In genomic region chr6:50721978-50722377, GRCh38 we compare ENCODE assay signal across 1 cellular context.
A peak's percentile ranks its signal among the peaks of the same experiment; 100 is the strongest.
TF ChIP-seq lines count a peak whose summit lies in the region.

No MANE protein-coding gene starts in this region.

TF ChIP-seq in GM23338, 12 proteins besides CTCF, POLR2A, EP300 and RAD21:
- TF ChIP-seq, protein P1, sequence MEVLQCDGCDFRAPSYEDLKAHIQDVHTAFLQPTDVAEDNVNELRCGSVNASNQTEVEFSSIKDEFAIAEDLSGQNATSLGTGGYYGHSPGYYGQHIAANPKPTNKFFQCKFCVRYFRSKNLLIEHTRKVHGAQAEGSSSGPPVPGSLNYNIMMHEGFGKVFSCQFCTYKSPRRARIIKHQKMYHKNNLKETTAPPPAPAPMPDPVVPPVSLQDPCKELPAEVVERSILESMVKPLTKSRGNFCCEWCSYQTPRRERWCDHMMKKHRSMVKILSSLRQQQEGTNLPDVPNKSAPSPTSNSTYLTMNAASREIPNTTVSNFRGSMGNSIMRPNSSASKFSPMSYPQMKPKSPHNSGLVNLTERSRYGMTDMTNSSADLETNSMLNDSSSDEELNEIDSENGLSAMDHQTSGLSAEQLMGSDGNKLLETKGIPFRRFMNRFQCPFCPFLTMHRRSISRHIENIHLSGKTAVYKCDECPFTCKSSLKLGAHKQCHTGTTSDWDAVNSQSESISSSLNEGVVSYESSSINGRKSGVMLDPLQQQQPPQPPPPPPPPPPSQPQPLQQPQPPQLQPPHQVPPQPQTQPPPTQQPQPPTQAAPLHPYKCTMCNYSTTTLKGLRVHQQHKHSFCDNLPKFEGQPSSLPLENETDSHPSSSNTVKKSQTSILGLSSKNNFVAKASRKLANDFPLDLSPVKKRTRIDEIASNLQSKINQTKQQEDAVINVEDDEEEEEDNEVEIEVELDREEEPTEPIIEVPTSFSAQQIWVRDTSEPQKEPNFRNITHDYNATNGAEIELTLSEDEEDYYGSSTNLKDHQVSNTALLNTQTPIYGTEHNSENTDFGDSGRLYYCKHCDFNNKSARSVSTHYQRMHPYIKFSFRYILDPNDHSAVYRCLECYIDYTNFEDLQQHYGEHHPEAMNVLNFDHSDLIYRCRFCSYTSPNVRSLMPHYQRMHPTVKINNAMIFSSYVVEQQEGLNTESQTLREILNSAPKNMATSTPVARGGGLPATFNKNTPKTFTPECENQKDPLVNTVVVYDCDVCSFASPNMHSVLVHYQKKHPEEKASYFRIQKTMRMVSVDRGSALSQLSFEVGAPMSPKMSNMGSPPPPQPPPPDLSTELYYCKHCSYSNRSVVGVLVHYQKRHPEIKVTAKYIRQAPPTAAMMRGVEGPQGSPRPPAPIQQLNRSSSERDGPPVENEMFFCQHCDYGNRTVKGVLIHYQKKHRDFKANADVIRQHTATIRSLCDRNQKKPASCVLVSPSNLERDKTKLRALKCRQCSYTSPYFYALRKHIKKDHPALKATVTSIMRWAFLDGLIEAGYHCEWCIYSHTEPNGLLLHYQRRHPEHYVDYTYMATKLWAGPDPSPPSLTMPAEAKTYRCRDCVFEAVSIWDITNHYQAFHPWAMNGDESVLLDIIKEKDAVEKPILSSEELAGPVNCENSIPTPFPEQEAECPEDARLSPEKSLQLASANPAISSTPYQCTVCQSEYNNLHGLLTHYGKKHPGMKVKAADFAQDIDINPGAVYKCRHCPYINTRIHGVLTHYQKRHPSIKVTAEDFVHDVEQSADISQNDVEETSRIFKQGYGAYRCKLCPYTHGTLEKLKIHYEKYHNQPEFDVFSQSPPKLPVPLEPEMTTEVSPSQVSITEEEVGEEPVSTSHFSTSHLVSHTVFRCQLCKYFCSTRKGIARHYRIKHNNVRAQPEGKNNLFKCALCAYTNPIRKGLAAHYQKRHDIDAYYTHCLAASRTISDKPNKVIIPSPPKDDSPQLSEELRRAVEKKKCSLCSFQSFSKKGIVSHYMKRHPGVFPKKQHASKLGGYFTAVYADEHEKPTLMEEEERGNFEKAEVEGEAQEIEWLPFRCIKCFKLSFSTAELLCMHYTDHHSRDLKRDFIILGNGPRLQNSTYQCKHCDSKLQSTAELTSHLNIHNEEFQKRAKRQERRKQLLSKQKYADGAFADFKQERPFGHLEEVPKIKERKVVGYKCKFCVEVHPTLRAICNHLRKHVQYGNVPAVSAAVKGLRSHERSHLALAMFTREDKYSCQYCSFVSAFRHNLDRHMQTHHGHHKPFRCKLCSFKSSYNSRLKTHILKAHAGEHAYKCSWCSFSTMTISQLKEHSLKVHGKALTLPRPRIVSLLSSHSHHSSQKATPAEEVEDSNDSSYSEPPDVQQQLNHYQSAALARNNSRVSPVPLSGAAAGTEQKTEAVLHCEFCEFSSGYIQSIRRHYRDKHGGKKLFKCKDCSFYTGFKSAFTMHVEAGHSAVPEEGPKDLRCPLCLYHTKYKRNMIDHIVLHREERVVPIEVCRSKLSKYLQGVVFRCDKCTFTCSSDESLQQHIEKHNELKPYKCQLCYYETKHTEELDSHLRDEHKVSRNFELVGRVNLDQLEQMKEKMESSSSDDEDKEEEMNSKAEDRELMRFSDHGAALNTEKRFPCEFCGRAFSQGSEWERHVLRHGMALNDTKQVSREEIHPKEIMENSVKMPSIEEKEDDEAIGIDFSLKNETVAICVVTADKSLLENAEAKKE (CRISPR knock-in tag; IDR thresholded peaks at IDR 0.05): no peak
- TF ChIP-seq CREB1 (CRISPR knock-in tag; IDR thresholded peaks at IDR 0.05; ENCODE audit: low read depth) (no peak), ZNF114 (CRISPR knock-in tag; IDR thresholded peaks at IDR 0.05) (no peak), EZH2 (IDR thresholded peaks at IDR 0.05; ENCODE audit: low read depth, unreplicated experiment) (peak; percentile 82), NANOG (IDR thresholded peaks at IDR 0.05; ENCODE audit: borderline replicate concordance) (no peak), EZH2phosphoT487 (IDR thresholded peaks at IDR 0.05; ENCODE audit: unreplicated experiment) (no peak)
- TF ChIP-seq, protein P2, sequence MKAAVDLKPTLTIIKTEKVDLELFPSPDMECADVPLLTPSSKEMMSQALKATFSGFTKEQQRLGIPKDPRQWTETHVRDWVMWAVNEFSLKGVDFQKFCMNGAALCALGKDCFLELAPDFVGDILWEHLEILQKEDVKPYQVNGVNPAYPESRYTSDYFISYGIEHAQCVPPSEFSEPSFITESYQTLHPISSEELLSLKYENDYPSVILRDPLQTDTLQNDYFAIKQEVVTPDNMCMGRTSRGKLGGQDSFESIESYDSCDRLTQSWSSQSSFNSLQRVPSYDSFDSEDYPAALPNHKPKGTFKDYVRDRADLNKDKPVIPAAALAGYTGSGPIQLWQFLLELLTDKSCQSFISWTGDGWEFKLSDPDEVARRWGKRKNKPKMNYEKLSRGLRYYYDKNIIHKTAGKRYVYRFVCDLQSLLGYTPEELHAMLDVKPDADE (IDR thresholded peaks at IDR 0.05): no peak
